In genomic region chr4:99219072-99219471, GRCh38 we compare ENCODE assay signal across 1 cellular context.
TF ChIP-seq lines count a peak whose summit lies in the region.

TSS of gene ADH6 (minus strand) at chr4:99219246. CDS start at chr4:99219152, 94 bp downstream.

TF ChIP-seq in HepG2, 621 proteins besides CTCF, POLR2A, EP300 and RAD21 (continued from another document and continues in another):
- TF ChIP-seq ARID4A (CRISPR knock-in tag; IDR thresholded peaks at IDR 0.05; ENCODE audit: borderline replicate concordance): peak; percentile 26; the same call in 1 of the 2 replicates
- no peak for TF ChIP-seq ZNF615 (CRISPR knock-in tag; IDR thresholded peaks at IDR 0.05; ENCODE audit: borderline replicate concordance)
- TF ChIP-seq BRF2 (CRISPR knock-in tag; IDR thresholded peaks at IDR 0.05): no peak
- TF ChIP-seq KLF16 (CRISPR knock-in tag; IDR thresholded peaks at IDR 0.05): 0 out of 4 replicates have a peak, but pooled peaks of 1 of the 2 experiments have one; percentile 49
- TF ChIP-seq SMAD9 (CRISPR knock-in tag; IDR thresholded peaks at IDR 0.05): no peak
- no peak for TF ChIP-seq ZBTB33 (CRISPR knock-in tag; IDR thresholded peaks at IDR 0.05)
- TF ChIP-seq ZNF839 (CRISPR knock-in tag; IDR thresholded peaks at IDR 0.05; ENCODE audit: borderline replicate concordance): no peak
- TF ChIP-seq HMG20A (CRISPR knock-in tag; IDR thresholded peaks at IDR 0.05; ENCODE audit: borderline replicate concordance): peak; percentile 61; the same call in 1 of the 2 replicates
- TF ChIP-seq ZFY (CRISPR knock-in tag; IDR thresholded peaks at IDR 0.05): no peak; the same call in none of the 2 replicates
- peak; percentile 56; the same call in 1 of the 2 replicates for TF ChIP-seq NCOR1 (IDR thresholded peaks at IDR 0.05; ENCODE audit: borderline replicate concordance, low read length)
- no peak for TF ChIP-seq SOX6 (IDR thresholded peaks at IDR 0.05)
- peak; percentile 31; the same call in 1 of the 2 replicates for TF ChIP-seq SOX6 (CRISPR knock-in tag; IDR thresholded peaks at IDR 0.05)
- TF ChIP-seq SIN3A (IDR thresholded peaks at IDR 0.05; ENCODE audit: borderline replicate concordance, low read depth, low read length): 0 out of 2 replicates have a peak, but pooled peaks have one; percentile 23
- TF ChIP-seq ZBTB10 (CRISPR knock-in tag; IDR thresholded peaks at IDR 0.05; ENCODE audit: borderline replicate concordance): no peak
- TF ChIP-seq ZSCAN22 (CRISPR knock-in tag; IDR thresholded peaks at IDR 0.05): no peak
- peak; percentile 18; the same call in 1 of the 2 replicates for TF ChIP-seq ZNF503 (CRISPR knock-in tag; IDR thresholded peaks at IDR 0.05)
- TF ChIP-seq ATF4 (CRISPR knock-in tag; IDR thresholded peaks at IDR 0.05): no peak
- no peak for TF ChIP-seq ZNF180 (CRISPR knock-in tag; IDR thresholded peaks at IDR 0.05; ENCODE audit: borderline replicate concordance, low read depth)
- TF ChIP-seq ZNF740 (CRISPR knock-in tag; IDR thresholded peaks at IDR 0.05): no peak
- TF ChIP-seq ZBTB39 (CRISPR knock-in tag; IDR thresholded peaks at IDR 0.05): no peak
- 0 out of 2 replicates have a peak, but pooled peaks have one; percentile 13 for TF ChIP-seq ZBTB25 (CRISPR knock-in tag; IDR thresholded peaks at IDR 0.05)
- peak; percentile 76 for TF ChIP-seq ISL2 (CRISPR knock-in tag; IDR thresholded peaks at IDR 0.05)
- TF ChIP-seq PAF1 (CRISPR knock-in tag; IDR thresholded peaks at IDR 0.05): peak; percentile 54; the same call in 1 of the 2 replicates
- no peak for TF ChIP-seq ELF1 (CRISPR knock-in tag; IDR thresholded peaks at IDR 0.05)
- no peak for TF ChIP-seq ZNF24 (IDR thresholded peaks at IDR 0.05)
- TF ChIP-seq GFI1 (CRISPR knock-in tag; IDR thresholded peaks at IDR 0.05; ENCODE audit: borderline replicate concordance): peak; percentile 54; the same call in 1 of the 2 replicates
- TF ChIP-seq REPIN1 (CRISPR knock-in tag; IDR thresholded peaks at IDR 0.05; ENCODE audit: borderline replicate concordance, low read depth): peak; percentile 24; the same call in 1 of the 2 replicates
- 0 out of 2 replicates have a peak, but pooled peaks have one; percentile 51 for TF ChIP-seq THAP11 (CRISPR knock-in tag; IDR thresholded peaks at IDR 0.05)
- TF ChIP-seq SOX5 (CRISPR knock-in tag; IDR thresholded peaks at IDR 0.05; ENCODE audit: borderline replicate concordance): peak; percentile 39; the same call in 1 of the 2 replicates
- peak; percentile 78; the same call in 1 of the 2 replicates for TF ChIP-seq MBD4 (IDR thresholded peaks at IDR 0.05; ENCODE audit: borderline replicate concordance, low read length)
- no peak for TF ChIP-seq ZNF333 (CRISPR knock-in tag; IDR thresholded peaks at IDR 0.05; ENCODE audit: borderline replicate concordance)
- TF ChIP-seq ZNF484 (CRISPR knock-in tag; IDR thresholded peaks at IDR 0.05; ENCODE audit: borderline replicate concordance, low read depth): no peak
- TF ChIP-seq ZNF331 (CRISPR knock-in tag; IDR thresholded peaks at IDR 0.05): peak; percentile 49; the same call in 1 of the 2 replicates
- TF ChIP-seq IKZF4 (CRISPR knock-in tag; IDR thresholded peaks at IDR 0.05; ENCODE audit: borderline replicate concordance, low read depth, not compliant biosample characterization): no peak
- no peak for TF ChIP-seq ZNF570 (CRISPR knock-in tag; IDR thresholded peaks at IDR 0.05; ENCODE audit: borderline replicate concordance)
- no peak for TF ChIP-seq MAF1 (CRISPR knock-in tag; IDR thresholded peaks at IDR 0.05; ENCODE audit: borderline replicate concordance)
- TF ChIP-seq ZKSCAN8 (CRISPR knock-in tag; IDR thresholded peaks at IDR 0.05; ENCODE audit: borderline replicate concordance): peak; percentile 67; the same call in 1 of the 2 replicates
- TF ChIP-seq FOXA3 (CRISPR knock-in tag; IDR thresholded peaks at IDR 0.05): peak; percentile 49
- no peak for TF ChIP-seq ZNF574 (CRISPR knock-in tag; IDR thresholded peaks at IDR 0.05)
- TF ChIP-seq NONO (IDR thresholded peaks at IDR 0.05): no peak
- 0 out of 2 replicates have a peak, but pooled peaks have one; percentile 28 for TF ChIP-seq NONO (CRISPR knock-in tag; conservative IDR thresholded peaks at IDR 0.05)
